In the genomic region with DNA sequence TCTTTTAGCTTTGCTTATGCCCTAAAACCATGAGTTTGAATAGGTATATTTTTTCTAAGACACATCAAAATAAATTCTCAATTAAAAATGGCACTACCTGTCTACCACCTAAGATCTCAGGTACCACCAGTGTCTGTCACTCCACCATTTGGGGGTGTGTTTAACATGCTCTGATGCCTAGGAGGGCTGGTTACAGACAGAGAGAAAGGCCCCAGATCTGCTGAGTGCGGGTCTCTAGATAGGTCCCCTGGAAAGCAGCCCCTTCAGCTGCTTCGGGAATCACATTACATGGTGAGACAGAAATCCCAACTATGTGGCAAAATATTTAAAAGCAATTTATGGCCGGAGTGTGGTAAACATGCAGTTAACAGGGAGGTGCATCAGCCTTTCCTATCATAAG, we compare ENCODE assay signal across 8 cellular contexts. TPM values are rescaled to one million over a fixed set of nuclear protein-coding genes. Genes with fewer than 3 reads are reported as not detected.
DNase-seq lines count a peak whose midpoint lies in the region; ATAC-seq and TF ChIP-seq lines count a peak whose summit lies in the region.

No MANE protein-coding gene starts in this region.

- H3K4me1 ChIP-seq in hepatocyte (ENCODE audit: insufficient read depth) (peaks cover 10% of the 10 kb centered on the region), skeletal muscle tissue (ENCODE audit: control insufficient read depth in 3 of 3, insufficient read depth in 3 of 3, low read length in 3 of 3) (peaks cover 10 to 22% (median 12%) of the 10 kb centered on the region in 3 donors)

- H3K4me3 ChIP-seq in hepatocyte, result no peak overlapping the region
- peak overlapping the region; percentile 91 to 98 (median 93) for H3K4me3 ChIP-seq in skeletal muscle tissue (ENCODE audit: low read length in 3 of 3)

- 59% methylated on average over 3 of the region's 3 CpGs for WGBS in hepatocyte (ENCODE audit: low lambda C conversion rate, missing lambda C conversion rate)

- H3K4me1 Mint-ChIP-seq in activated T-cell treated with anti-CD3 and anti-CD28 coated beads, Interleukin-2, amount 50 U/mL, for 4 hours (ENCODE audit: low read depth), result peaks cover 19% of the 10 kb centered on the region
- H3K4me1 Mint-ChIP-seq in activated B cell treated with CpG ODN at 0.5 μM for 24 hours, result peaks cover 33% of the 10 kb centered on the region

- peaks cover 4% of the 10 kb centered on the region for H3K9me3 Mint-ChIP-seq in activated T-cell treated with anti-CD3 and anti-CD28 coated beads, Interleukin-2, amount 50 U/mL, for 4 hours
- H3K9me3 Mint-ChIP-seq in activated B cell treated with CpG ODN at 0.5 μM for 24 hours, result peaks cover 4% of the 10 kb centered on the region

- no peak overlapping the region for H3K27ac Mint-ChIP-seq in activated B cell treated with CpG ODN at 0.5 μM for 24 hours

- CTCF ChIA-PET in activated B cell treated with CpG ODN at 0.5 μM for 24 hours (lab: Charles Lee), result no interaction called here

- POLR2A ChIA-PET in activated B cell treated with CpG ODN at 0.5 μM for 24 hours (lab: Charles Lee), result interaction anchor here (1.2 to 2.5 kb wide), 3 partner anchors 30 to 763 kb away, joined by 4 to 7 read pairs (median 4); partner anchors contain the start of gene CMTR2

- H3K9me2 ChIP-seq in hepatocyte (replicated peaks; ENCODE audit: insufficient read depth), result no peaks in the 10 kb centered on the region

- H3K36me3 ChIP-seq in hepatocyte (replicated peaks; ENCODE audit: insufficient read depth, low read depth), result no peaks in the 10 kb centered on the region
- H3K36me3 ChIP-seq in skeletal muscle tissue (ENCODE audit: control insufficient read depth in 3 of 3, insufficient read depth in 3 of 3, low read length in 3 of 3), result peaks cover 0 to 6% (median 0%) of the 10 kb centered on the region in 3 donors

- H3K9me3 ChIP-seq in hepatocyte (ENCODE audit: low read depth), result no peaks in the 10 kb centered on the region
- H3K9me3 ChIP-seq in skeletal muscle tissue (ENCODE audit: control insufficient read depth in 3 of 3, low read length in 3 of 3), result peaks cover 0 to 2% (median 0%) of the 10 kb centered on the region in 3 donors

- H3K79me2 ChIP-seq in hepatocyte, result peaks cover 40% of the 10 kb centered on the region

- H4K20me1 ChIP-seq in hepatocyte (ENCODE audit: insufficient read depth, poor library complexity, severe bottlenecking), result peaks cover 2% of the 10 kb centered on the region

- intact Hi-C loops in activated B cell treated with CpG ODN at 0.5 μM for 24 hours (cut with micrococcal nuclease), result loop anchor here (1.0 to 10.0 kb wide), 3 partner anchors 65 to 1293 kb away; partner anchors contain the start of genes CMTR2, DHX38 and TXNL4B

- H3K9ac ChIP-seq in skeletal muscle tissue (ENCODE audit: low read depth in 1 of 3, low read length in 3 of 3), result no peak overlapping the region

- H3K27ac ChIP-seq in hepatocyte (no peak overlapping the region), skeletal muscle tissue (ENCODE audit: low read depth, low read length) (no peak overlapping the region)

- H3K4me3 Mint-ChIP-seq in activated T-cell treated with anti-CD3 and anti-CD28 coated beads, Interleukin-2, amount 50 U/mL, for 4 hours, result peak overlapping the region; percentile 95
- H3K4me3 Mint-ChIP-seq in activated B cell treated with CpG ODN at 0.5 μM for 24 hours, result peak overlapping the region; percentile 92

- H3K27me3 Mint-ChIP-seq in activated T-cell treated with anti-CD3 and anti-CD28 coated beads, Interleukin-2, amount 50 U/mL, for 4 hours (ENCODE audit: low read depth), result peaks cover under 1% of the 10 kb centered on the region
- H3K27me3 Mint-ChIP-seq in activated B cell treated with CpG ODN at 0.5 μM for 24 hours, result peaks cover 2% of the 10 kb centered on the region

- TF ChIP-seq CTCF in activated B cell treated with CpG ODN at 0.5 μM for 24 hours (IDR thresholded peaks at IDR 0.05) (no peak), hepatocyte (IDR thresholded peaks at IDR 0.05; ENCODE audit: poor library complexity) (no peak), GM13976 (IDR thresholded peaks at IDR 0.05; ENCODE audit: borderline replicate concordance, control extremely low read depth, extremely low read depth, insufficient read depth, missing control alignments) (no peak)

- peak overlapping the region; percentile 17 for H2AFZ ChIP-seq in hepatocyte

- no peaks in the 10 kb centered on the region for H3K36me3 Mint-ChIP-seq in activated T-cell treated with anti-CD3 and anti-CD28 coated beads, Interleukin-2, amount 50 U/mL, for 4 hours (ENCODE audit: insufficient read depth)
- H3K36me3 Mint-ChIP-seq in activated B cell treated with CpG ODN at 0.5 μM for 24 hours (ENCODE audit: low read depth), result peaks cover 27% of the 10 kb centered on the region

- no peak for ATAC-seq in activated T-cell treated with anti-CD3 and anti-CD28 coated beads, Interleukin-2, amount 50 U/mL, for 4 hours
- ATAC-seq in activated B cell treated with CpG ODN at 0.5 μM for 24 hours (ENCODE audit: low read depth), result no peak
- no peak for ATAC-seq in activated CD4-positive, CD25-positive, alpha-beta regulatory T cell treated with anti-CD3 and anti-CD28 coated beads, Interleukin-2, amount 50 U/mL, for 24 hours
- ATAC-seq in HG03095 (IDR thresholded peaks at IDR 0.05; ENCODE audit: unreplicated experiment), result no peak

- in situ Hi-C loops in GM13976 (cut with MboI; ENCODE audit: low sequenced_read_pairs, unreplicated experiment), result no loop called here

- H3K27me3 ChIP-seq in hepatocyte (peaks cover 4% of the 10 kb centered on the region), skeletal muscle tissue (ENCODE audit: control insufficient read depth in 3 of 3, insufficient read depth in 3 of 3, low read length in 3 of 3) (peaks cover 0 to 7% (median 7%) of the 10 kb centered on the region in 3 donors)

- no peak for DNase-seq in activated T-cell treated with anti-CD3 and anti-CD28 coated beads, Interleukin-2, amount 50 U/mL, for 4 hours
- DNase-seq in activated T-cell treated with anti-CD3 and anti-CD28 coated beads, Interleukin-2, amount 50 U/mL, for 48 hours, result no peak
- DNase-seq in activated B cell treated with CpG ODN at 0.5 μM for 24 hours, result no peak
- no peak for DNase-seq in hepatocyte (ENCODE audit: low spot score)
- DNase-seq in GM13976 (ENCODE audit: low spot score), result no peak

- peak overlapping the region; percentile 95 for H3K4me2 ChIP-seq in hepatocyte

RNA-seq across cellular contexts. Expression of gene VAC14, which starts 0.7 kb away (rescaled TPM):
- 10 to 100 TPM; 48.3 to 54.5 (median 49.3) TPM for total RNA-seq in activated T-cell treated with anti-CD3 and anti-CD28 coated beads, Interleukin-2, amount 50 U/mL, for 4 hours
- total RNA-seq in activated B cell treated with CpG ODN at 0.5 μM for 24 hours, result 47.8 and 53.4 TPM in 2 replicates
- total RNA-seq in hepatocyte, result 34.5 and 35.8 TPM in 2 replicates
- 49.4 and 51.4 TPM in 2 replicates for polyA plus RNA-seq in hepatocyte
- 15.1 TPM for total RNA-seq in skeletal muscle tissue
